ENCODE assay signal across 24 cellular contexts in genomic region chr5:84197542-84197941, GRCh38.
DNase-seq lines count a peak whose midpoint lies in the region; ATAC-seq, FAIRE-seq and TF ChIP-seq lines count a peak whose summit lies in the region.
"Had no signal": no experiment of that assay in that cellular context is flagged by ENCODE, and none has a peak within 500 bp of the region (broad histone marks: within the 10 kb centered on the region; RNA-seq: fewer than 3 reads in every experiment).

No MANE protein-coding gene starts in this region.

- FAIRE-seq in GM12891 (lab: Jason Lieb, UNC): no peak
- FAIRE-seq: colon, H54, HepG2, keratinocyte had no signal

- ATAC-seq in GM19324 (IDR thresholded peaks at IDR 0.05; ENCODE audit: low FRiP score, unreplicated experiment) (peak; percentile 74), HG02870 (IDR thresholded peaks at IDR 0.05; ENCODE audit: unreplicated experiment) (peak; percentile 67), HG03565 (IDR thresholded peaks at IDR 0.05; ENCODE audit: unreplicated experiment) (no peak)
- ATAC-seq: body of pancreas; CD8-positive, alpha-beta T cell; HepG2; naive thymus-derived CD4-positive, alpha-beta T cell; stimulated activated naive CD8-positive, alpha-beta T cell treated with anti-CD3 and anti-CD28 coated beads, Interleukin-15, amount 100 ng/mL, for 72 hours; WTC11 had no signal

- DNase-seq in GM12891 (ENCODE audit: insufficient read length, low spot score): no peak
- DNase-seq in NOMO-1 (lab: John Stamatoyannopoulos, UW; ENCODE audit: unreplicated experiment in 2 of 2): peak; percentile 38 to 60
- DNase-seq in hypothalamus (lab: John Stamatoyannopoulos, UW): no peak
- no peak for DNase-seq in stimulated activated CD4-positive, alpha-beta T cell treated with anti-CD3 and anti-CD28 coated beads, Interleukin-2, amount 100 ng/mL, for 24 hours
- no peak for DNase-seq in NCI-H82 treated with DMSO at 0.1 percent for 48 hours (lab: John Stamatoyannopoulos, UW; ENCODE audit: unreplicated experiment)
- DNase-seq: activated naive CD8-positive, alpha-beta T cell treated with anti-CD3 and anti-CD28 coated beads, Interleukin-2, amount 10 ng/mL, durations not matched to agents 7 days and 5 days; body of pancreas; CD8-positive, alpha-beta T cell; DMS79 treated with DMSO at 0.1 percent for 48 hours; naive thymus-derived CD4-positive, alpha-beta T cell; NCI-H187 treated with DMSO at 0.1 percent for 48 hours; ovary; right lobe of liver; Right ventricle myocardium superior; stimulated activated naive CD8-positive, alpha-beta T cell treated with anti-CD3 and anti-CD28 coated beads, Interleukin-15, amount 100 ng/mL, for 72 hours; upper lobe of left lung had no signal

- TF ChIP-seq POLR2A in GM12891 (IDR thresholded peaks at IDR 0.05; ENCODE audit: low read depth, low read length): no peak

TF ChIP-seq in GM12891, 5 proteins besides CTCF, POLR2A, EP300 and RAD21:
- TF ChIP-seq TAF1 (IDR thresholded peaks at IDR 0.05; ENCODE audit: low read depth, low read length) (no peak), PAX5 (IDR thresholded peaks at IDR 0.05; ENCODE audit: insufficient read depth, low read length, severe bottlenecking) (no peak), POU2F2 (IDR thresholded peaks at IDR 0.05; ENCODE audit: low read depth, low read length) (no peak), POLR2AphosphoS5 (IDR thresholded peaks at IDR 0.05; ENCODE audit: low read depth, low read length) (no peak), SPI1 (IDR thresholded peaks at IDR 0.05; ENCODE audit: low read depth, low read length) (peak; percentile 67)

Comparison
In these comparisons a context has a peak if more than half of its experiments do, and no peak if none do; other contexts are left out.
1. DNase-seq: peak in NOMO-1 (2 of 2); none in GM12891 (single experiment), hypothalamus (0 of 51), stimulated activated CD4-positive, alpha-beta T cell treated with anti-CD3 and anti-CD28 coated beads, Interleukin-2, amount 100 ng/mL, for 24 hours (0 of 2) and NCI-H82 treated with DMSO at 0.1 percent for 48 hours (single experiment).